Comparison of ENCODE assay signal across 8 cellular contexts in the genomic region with DNA sequence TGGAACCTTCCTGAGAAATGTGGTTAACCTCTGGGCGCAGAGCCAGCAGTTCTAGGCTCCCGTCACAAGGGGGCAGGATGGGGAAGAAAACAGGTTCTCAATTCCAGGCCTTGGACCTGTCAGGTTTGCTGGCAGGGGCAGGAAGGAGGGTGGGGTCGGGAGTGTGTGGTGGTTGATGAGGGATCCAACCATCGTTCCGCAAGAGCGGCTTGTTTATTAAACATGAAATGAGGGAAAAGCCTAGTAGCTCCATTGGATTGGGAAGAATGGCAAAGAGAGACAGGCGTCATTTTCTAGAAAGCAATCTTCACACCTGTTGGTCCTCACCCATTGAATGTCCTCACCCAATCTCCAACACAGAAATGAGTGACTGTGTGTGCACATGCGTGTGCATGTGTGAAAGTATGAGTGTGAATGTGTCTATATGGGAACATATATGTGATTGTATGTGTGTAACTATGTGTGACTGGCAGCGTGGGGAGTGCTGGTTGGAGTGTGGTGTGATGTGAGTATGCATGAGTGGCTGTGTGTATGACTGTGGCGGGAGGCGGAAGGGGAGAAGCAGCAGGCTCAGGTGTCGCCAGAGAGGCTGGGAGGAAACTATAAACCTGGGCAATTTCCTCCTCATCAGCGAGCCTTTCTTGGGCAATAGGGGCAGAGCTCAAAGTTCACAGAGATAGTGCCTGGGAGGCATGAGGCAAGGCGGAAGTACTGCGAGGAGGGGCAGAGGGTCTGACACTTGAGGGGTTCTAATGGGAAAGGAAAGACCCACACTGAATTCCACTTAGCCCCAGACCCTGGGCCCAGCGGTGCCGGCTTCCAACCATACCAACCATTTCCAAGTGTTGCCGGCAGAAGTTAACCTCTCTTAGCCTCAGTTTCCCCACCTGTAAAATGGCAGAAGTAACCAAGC. TPM values are rescaled to one million over a fixed set of nuclear protein-coding genes. Genes with fewer than 3 reads are reported as not detected.
DNase-seq lines count a peak whose midpoint lies in the region; ATAC-seq, FAIRE-seq and TF ChIP-seq lines count a peak whose summit lies in the region.

No MANE protein-coding gene starts in this region.

- TF ChIP-seq CTCF in AG10803 (conservative IDR thresholded peaks at IDR 0.05; ENCODE audit: low read length) (peak; percentile 89), foreskin keratinocyte (conservative IDR thresholded peaks at IDR 0.05) (peak; percentile 95), testis (IDR thresholded peaks at IDR 0.05) (peak; percentile 82 to 89 (median 86))

- TF ChIP-seq POLR2A in testis (IDR thresholded peaks at IDR 0.05) = no peak

- H3K27me3 ChIP-seq in foreskin keratinocyte (no peaks in the 10 kb centered on the region), testis (no peaks in the 10 kb centered on the region)

- no peaks in the 10 kb centered on the region for H3K36me3 ChIP-seq in testis (ENCODE audit: low read depth, missing control alignments)

- WGBS in testis, 2 donors = 62 to 68% methylated on average over 18 of the region's 18 CpGs

- peaks cover 17% of the 10 kb centered on the region for H3K4me1 Mint-ChIP-seq in activated T-helper 17 cell treated with anti-CD3 and anti-CD28 coated beads, Interleukin-2, amount 50 U/mL, for 72 hours

- H3K4me1 ChIP-seq in foreskin keratinocyte = peaks cover 3% of the 10 kb centered on the region
- H3K4me1 ChIP-seq in testis = peaks cover 23% of the 10 kb centered on the region

- ATAC-seq in activated T-helper 17 cell treated with anti-CD3 and anti-CD28 coated beads, Interleukin-2, amount 50 U/mL, for 72 hours (replicated peaks) = peak; percentile 83
- ATAC-seq in foreskin keratinocyte = peak; percentile 67

- peak; percentile 76 for DNase-seq in AG10803 (ENCODE audit: low read depth)
- peak; percentile 76 for DNase-seq in GM19239 (ENCODE audit: insufficient read length, low spot score)
- DNase-seq in LoVo (ENCODE audit: low spot score) = peak; percentile 80
- DNase-seq in RPMI7951 (ENCODE audit: low read depth) = peak; percentile 72
- DNase-seq in foreskin keratinocyte = peak; percentile 41 to 67
- DNase-seq in nucleus accumbens (lab: John Stamatoyannopoulos, UW) = peak in 51 of 56 donors; percentile 14 to 86 (median 66)
- peak; percentile 92 for DNase-seq in testis

- H3K4me3 Mint-ChIP-seq in activated T-helper 17 cell treated with anti-CD3 and anti-CD28 coated beads, Interleukin-2, amount 50 U/mL, for 72 hours = no peak overlapping the region

- H3K27ac Mint-ChIP-seq in activated T-helper 17 cell treated with anti-CD3 and anti-CD28 coated beads, Interleukin-2, amount 50 U/mL, for 72 hours = no peak overlapping the region

- no peaks in the 10 kb centered on the region for H3K9me3 Mint-ChIP-seq in activated T-helper 17 cell treated with anti-CD3 and anti-CD28 coated beads, Interleukin-2, amount 50 U/mL, for 72 hours

- FAIRE-seq in GM19239 (lab: Jason Lieb, UNC) = peak; percentile 92

- H3K4me3 ChIP-seq in AG10803 (ENCODE audit: low read length) (no peak overlapping the region), testis (no peak overlapping the region)

- no peaks in the 10 kb centered on the region for H3K27me3 Mint-ChIP-seq in activated T-helper 17 cell treated with anti-CD3 and anti-CD28 coated beads, Interleukin-2, amount 50 U/mL, for 72 hours

- no peaks in the 10 kb centered on the region for H3K36me3 Mint-ChIP-seq in activated T-helper 17 cell treated with anti-CD3 and anti-CD28 coated beads, Interleukin-2, amount 50 U/mL, for 72 hours (ENCODE audit: low read depth)

- H3K9me3 ChIP-seq in testis = no peaks in the 10 kb centered on the region

- intact Hi-C loops in testis (cut with DNase I; ENCODE audit: low total_unique reads) = loop anchor here (2.0 to 10.0 kb wide), 2 partner anchors 55 to 131 kb away; partner anchors contain the start of gene CDKN1A

- H3K27ac ChIP-seq in foreskin keratinocyte (no peak overlapping the region), testis (peak overlapping the region in 1 of 2 donors; percentile 44)

RNA-seq across cellular contexts. Expression of gene SRSF3, which starts 29.6 kb away (rescaled TPM):
- 435 and 490 TPM in 2 replicates for total RNA-seq in RPMI7951 (2014; rRNA removed; shearing (Covaris generic))
- 100 to 1,000 TPM; 277 to 473 TPM for total RNA-seq in activated T-helper 17 cell treated with anti-CD3 and anti-CD28 coated beads, Interleukin-2, amount 50 U/mL, for 72 hours
- 356 and 421 TPM in 2 replicates for total RNA-seq in foreskin keratinocyte
- 387 and 470 TPM in 2 replicates for polyA plus RNA-seq in foreskin keratinocyte
- 100 to 1,000 TPM; 180 to 183 TPM for total RNA-seq in testis
- 289 TPM for polyA plus RNA-seq in testis (ENCODE audit: insufficient read depth, low read depth, low replicate concordance)

RNA-seq across cellular contexts. Expression of gene CDKN1A, which starts 54.7 kb away (rescaled TPM):
- total RNA-seq in RPMI7951 (2014; rRNA removed; shearing (Covaris generic)) = 18.0 TPM in 2 replicates
- total RNA-seq in activated T-helper 17 cell treated with anti-CD3 and anti-CD28 coated beads, Interleukin-2, amount 50 U/mL, for 72 hours = 100 to 1,000 TPM; 149 to 164 TPM
- total RNA-seq in foreskin keratinocyte (266 and 328 TPM in 2 replicates), testis (100 to 1,000 TPM; 154 TPM)
- polyA plus RNA-seq in foreskin keratinocyte (318 and 350 TPM in 2 replicates), testis (ENCODE audit: insufficient read depth, low read depth, low replicate concordance) (64.2 TPM)
